Comparison of ENCODE assay signal across 13 cellular contexts in the genomic region with DNA sequence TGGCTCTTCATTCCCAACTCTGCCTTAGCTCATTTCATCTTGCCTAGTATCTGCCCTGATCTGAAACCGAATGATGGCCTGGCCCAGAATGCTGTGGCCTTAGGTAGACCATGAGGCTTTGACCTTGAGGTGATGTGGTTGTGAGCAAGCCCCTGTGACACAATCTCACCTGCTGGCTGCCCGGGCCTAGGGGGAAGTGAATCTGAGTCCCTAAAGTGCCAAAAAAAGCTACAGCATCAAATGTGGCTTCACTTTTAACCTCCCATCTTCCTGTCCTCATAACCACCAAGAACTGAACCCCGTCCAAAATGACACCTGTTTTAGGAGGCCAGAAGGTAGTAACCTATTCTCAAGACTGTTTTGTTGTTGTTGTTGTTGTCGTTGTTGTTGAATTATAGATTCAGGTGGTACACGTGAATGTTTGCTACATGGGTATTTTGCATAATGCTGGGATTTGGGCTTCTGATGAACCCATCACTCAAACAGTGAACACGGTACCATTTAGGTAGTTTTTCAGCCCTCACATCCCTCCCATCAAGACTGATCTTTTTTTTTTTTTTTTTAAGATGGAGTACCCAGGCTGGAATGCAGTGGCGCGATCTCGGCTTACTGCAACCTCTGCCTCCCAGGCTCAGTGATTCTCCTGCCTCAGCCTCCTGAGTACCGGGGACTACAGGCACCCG. TPM values are rescaled to one million over a fixed set of nuclear protein-coding genes. Genes with fewer than 3 reads are reported as not detected.
DNase-seq lines count a peak whose midpoint lies in the region; ATAC-seq and TF ChIP-seq lines count a peak whose summit lies in the region.
"Had no signal": no experiment of that assay in that cellular context is flagged by ENCODE, and none has a peak within 500 bp of the region (broad histone marks: within the 10 kb centered on the region; RNA-seq: fewer than 3 reads in every experiment).

No MANE protein-coding gene starts in this region.

- H3K27me3 ChIP-seq in transverse colon, result no peaks in the 10 kb centered on the region
- no peaks in the 10 kb centered on the region for H3K27me3 ChIP-seq in left lung
- H3K27me3 ChIP-seq: tibial artery had no signal

- H3K4me1 ChIP-seq in transverse colon, result no peaks in the 10 kb centered on the region
- H3K4me1 ChIP-seq in left lung, result no peaks in the 10 kb centered on the region

- TF ChIP-seq POLR2A in transverse colon (IDR thresholded peaks at IDR 0.05), result no peak

- in situ Hi-C loops in transverse colon (cut with MboI; ENCODE audit: low pct_ligation_motif_present in 1 of 4, low pct_unique_long_range_greater_than_20kb in 1 of 4, low sequenced_read_pairs in 3 of 4), result no loop called here

- peaks cover 0 to 30% (median 3%) of the 10 kb centered on the region in 4 donors for H3K36me3 ChIP-seq in transverse colon
- H3K36me3 ChIP-seq in left lung, result peaks cover 0 to 83% of the 10 kb centered on the region in 2 donors

- TF ChIP-seq CTCF in transverse colon (IDR thresholded peaks at IDR 0.05), result no peak
- TF ChIP-seq CTCF in left lung (IDR thresholded peaks at IDR 0.05), result no peak

- DNase-seq in NOMO-1 treated with DMSO at 0.1 percent for 48 hours (lab: John Stamatoyannopoulos, UW; ENCODE audit: unreplicated experiment) (peak; percentile 16), NOMO-1 treated with dmso at 0.1 percent for 144 hours (lab: John Stamatoyannopoulos, UW; ENCODE audit: unreplicated experiment) (no peak), transverse colon (peak; percentile 52), KG1 (lab: John Stamatoyannopoulos, UW) (no peak), left lung (no peak), NCI-H187 (lab: John Stamatoyannopoulos, UW) (no peak)
- DNase-seq: 8988T; activated naive CD4-positive, alpha-beta T cell; stimulated activated CD4-positive, alpha-beta T cell treated with anti-CD3 and anti-CD28 coated beads, Interleukin-2, amount 100 ng/mL, for 48 hours; T-helper 17 cell; tibial artery had no signal

- H3K4me3 ChIP-seq in transverse colon (no peak overlapping the region), left lung (no peak overlapping the region)
- H3K4me3 ChIP-seq: tibial artery had no signal

- H3K9me3 ChIP-seq in transverse colon, result no peaks in the 10 kb centered on the region
- H3K9me3 ChIP-seq in left lung, result no peaks in the 10 kb centered on the region
- H3K9me3 ChIP-seq: tibial artery had no signal

- H3K27ac ChIP-seq in transverse colon (no peak overlapping the region), left lung (no peak overlapping the region)
- H3K27ac ChIP-seq: tibial artery had no signal

- intact Hi-C loops in transverse colon (cut with DNase I; ENCODE audit: low total_unique reads) (no loop called here), left lung (cut with DNase I) (no loop called here)

- TF ChIP-seq EP300 in transverse colon (IDR thresholded peaks at IDR 0.05; ENCODE audit: low read depth), result no peak

- ATAC-seq in HG02642 (IDR thresholded peaks at IDR 0.05; ENCODE audit: poor library complexity, unreplicated experiment), result peak; percentile 94
- peak; percentile 92 for ATAC-seq in HG03469 (IDR thresholded peaks at IDR 0.05; ENCODE audit: unreplicated experiment)
- no peak for ATAC-seq in left lung
- ATAC-seq: T-helper 17 cell had no signal

- WGBS in transverse colon (ENCODE audit: low coverage in 1 of 2), 2 donors, result 74 to 76% methylated on average over 8 to 11 of the region's 11 CpGs

RNA-seq across cellular contexts. Expression of a gene that starts 54.6 kb away (rescaled TPM):
- total RNA-seq in transverse colon (10 to 100 TPM in 3 of 4 donors, 1 to 10 TPM in 1; 1.5 to 64.3 (median 19.9) TPM), left lung (10 to 100 TPM; 45.4 to 61.8 TPM)

Comparison
In these comparisons a context has a peak if more than half of its experiments do, and no peak if none do; other contexts are left out.
1. DNase-seq: peak in NOMO-1 treated with DMSO at 0.1 percent for 48 hours (single experiment) and transverse colon (single experiment); none in NOMO-1 treated with dmso at 0.1 percent for 144 hours (single experiment), KG1 (single experiment), left lung (0 of 2) and NCI-H187 (0 of 2).